11 cellular contexts compared by ENCODE assay signal in genomic region chr1:183349201-183349711, GRCh38.
DNase-seq lines count a peak whose midpoint lies in the region; ATAC-seq and TF ChIP-seq lines count a peak whose summit lies in the region.
"Had no signal": no experiment of that assay in that cellular context is flagged by ENCODE, and none has a peak within 500 bp of the region (broad histone marks: within the 10 kb centered on the region; RNA-seq: fewer than 3 reads in every experiment).

No MANE protein-coding gene starts in this region.

- TF ChIP-seq CTCF in 22Rv1 (IDR thresholded peaks at IDR 0.05) = no peak

- no peak for ATAC-seq in GM19324 (IDR thresholded peaks at IDR 0.05; ENCODE audit: low FRiP score, unreplicated experiment)

- DNase-seq in NCI-H345 (lab: John Stamatoyannopoulos, UW) (peak; percentile 45), fibroblast of gingiva (ENCODE audit: low read depth) (peak; percentile 50), middle frontal gyrus (ENCODE audit: extremely low spot score, low spot score) (peak; percentile 66), COLO668 (lab: John Stamatoyannopoulos, UW; ENCODE audit: unreplicated experiment) (no peak), SW 1271 (lab: John Stamatoyannopoulos, UW) (no peak)
- DNase-seq in NK-92 treated with Interleukin-12 subunit alpha and Interleukin-12 subunit beta, amount 100 ng/mL, for 24 hours (lab: John Stamatoyannopoulos, UW) = no peak
- DNase-seq: activated CD4-positive, alpha-beta T cell treated with anti-CD3 and anti-CD28 coated beads, Interleukin-2, amount 10 ng/mL, durations not matched to agents 24 days and 14 days; effector CD8-positive, alpha-beta T cell; Kasumi-1 had no signal

- peak overlapping the region; percentile 80 for H3K27ac ChIP-seq in 22Rv1

Comparison
In these comparisons a context has a peak if more than half of its experiments do, and no peak if none do; other contexts are left out.
1. DNase-seq: peak in NCI-H345 (single experiment), fibroblast of gingiva (single experiment) and middle frontal gyrus (single experiment); none in COLO668 (single experiment), SW 1271 (0 of 2) and NK-92 treated with Interleukin-12 subunit alpha and Interleukin-12 subunit beta, amount 100 ng/mL, for 24 hours (single experiment).